In genomic region chr11:9385288-9385902, GRCh38 we compare ENCODE assay signal across 8 cellular contexts. TPM values are rescaled to one million over a fixed set of nuclear protein-coding genes. Genes with fewer than 3 reads are reported as not detected.
DNase-seq lines count a peak whose midpoint lies in the region; ATAC-seq, FAIRE-seq and TF ChIP-seq lines count a peak whose summit lies in the region.

No MANE protein-coding gene starts in this region.

- H3K4me3 ChIP-seq in BJ (ENCODE audit: low read depth, low read length) (peak overlapping the region; percentile 99), KMS-11 (IDR thresholded peaks at IDR 0.05; ENCODE audit: insufficient read depth, low read depth, low read length) (no peak overlapping the region), heart left ventricle (peak overlapping the region; percentile 74 to 96 (median 89)), psoas muscle (peak overlapping the region; percentile 96)

- WGBS in heart left ventricle, 4 donors: 7 to 8% (median 7%) methylated on average over 8 to 11 of the region's 11 CpGs
- WGBS in psoas muscle, 3 donors: 6 to 7% (median 7%) methylated on average over 11 of the region's 11 CpGs

- H3K79me2 ChIP-seq in KMS-11 (ENCODE audit: insufficient read depth, low read depth): peaks cover 60% of the 10 kb centered on the region

- H3K27ac Mint-ChIP-seq in activated CD8-positive, alpha-beta T cell treated with anti-CD3 and anti-CD28 coated beads for 36 hours: peak overlapping the region; percentile 84

- H3K4me1 ChIP-seq in KMS-11 (ENCODE audit: low read depth, poor library complexity, severe bottlenecking) (peaks cover 34% of the 10 kb centered on the region), heart left ventricle (peaks cover 0 to 45% (median 20%) of the 10 kb centered on the region in 12 donors), psoas muscle (peaks cover 29% of the 10 kb centered on the region)

- no peak for FAIRE-seq in D721Med (lab: Jason Lieb, UNC)

- intact Hi-C loops in activated CD8-positive, alpha-beta T cell treated with anti-CD3 and anti-CD28 coated beads for 36 hours (cut with micrococcal nuclease): no loop called here
- intact Hi-C loops in heart left ventricle (cut with DNase I) (loop anchor here in 6 of 10 donors (2.0 to 10.0 kb wide), 6 partner anchors 68 to 181 kb away; partner anchors contain the start of genes DENND5A (in 3 of the 6) and TMEM41B (in 2 of the 6)), psoas muscle (cut with DNase I) (loop anchor here in 1 of 2 donors (2.0 kb wide), 2 partner anchors 21 to 71 kb away; partner anchors contain the start of gene TMEM41B)

- ATAC-seq in GM19395 (IDR thresholded peaks at IDR 0.05; ENCODE audit: unreplicated experiment): peak; percentile 16
- ATAC-seq in activated CD8-positive, alpha-beta T cell treated with anti-CD3 and anti-CD28 coated beads for 36 hours: no peak
- ATAC-seq in heart left ventricle: peak in 3 of 4 donors; percentile 51 to 55 (median 52)
- peak in 3 of 4 donors; percentile 49 to 58 (median 57) for ATAC-seq in psoas muscle

- POLR2A ChIA-PET in BJ (lab: Charles Lee): interaction anchor here (0.6 to 1.6 kb wide), 4 partner anchors 12 to 1757 kb away, joined by 3 to 11 read pairs (median 4); no protein-coding TSS in a partner anchor
- POLR2A ChIA-PET in activated CD8-positive, alpha-beta T cell treated with anti-CD3 and anti-CD28 coated beads for 36 hours (lab: Charles Lee): interaction anchor here (0.6 to 3.4 kb wide), 27 partner anchors 9 to 220 kb away, joined by 3 to 22 read pairs (median 4); partner anchors contain the start of genes DENND5A, TMEM41B, WEE1 and ZNF143

- no peaks in the 10 kb centered on the region for H3K27me3 ChIP-seq in BJ (ENCODE audit: control insufficient read depth, insufficient read depth, low read length)
- H3K27me3 ChIP-seq in KMS-11 (ENCODE audit: insufficient read depth, low read depth): no peaks in the 10 kb centered on the region
- H3K27me3 ChIP-seq in heart left ventricle: no peaks in the 10 kb centered on the region
- H3K27me3 ChIP-seq in psoas muscle (ENCODE audit: insufficient read depth in 3 of 3, low read length in 2 of 3): no peaks in the 10 kb centered on the region

- CTCF ChIA-PET in BJ (lab: Yijun Ruan, JAX): interaction anchor here (0.6 to 1.5 kb wide), 8 partner anchors 10 to 385 kb away, joined by 3 to 6 read pairs (median 4); partner anchors contain the start of gene TMEM41B
- CTCF ChIA-PET in activated CD8-positive, alpha-beta T cell treated with anti-CD3 and anti-CD28 coated beads for 36 hours (lab: Charles Lee): interaction anchor here (0.7 to 2.1 kb wide), 10 partner anchors 9 to 219 kb away, joined by 3 to 8 read pairs (median 3); no protein-coding TSS in a partner anchor

- H3K4me2 ChIP-seq in KMS-11: peak overlapping the region; percentile 90

- H4K20me1 ChIP-seq in KMS-11 (ENCODE audit: insufficient read depth): peaks cover 27% of the 10 kb centered on the region

- TF ChIP-seq CTCF in BJ (IDR thresholded peaks at IDR 0.05; ENCODE audit: insufficient read depth, low read depth, low read length) (no peak), KMS-11 (conservative IDR thresholded peaks at IDR 0.05; ENCODE audit: low read depth, low read length) (no peak), heart left ventricle (IDR thresholded peaks at IDR 0.05) (no peak), psoas muscle (IDR thresholded peaks at IDR 0.05) (no peak), D721Med (IDR thresholded peaks at IDR 0.05; ENCODE audit: insufficient read depth, missing control alignments) (no peak)
- no peak for TF ChIP-seq CTCF in activated CD8-positive, alpha-beta T cell treated with anti-CD3 and anti-CD28 coated beads for 36 hours (IDR thresholded peaks at IDR 0.05)

- H2AFZ ChIP-seq in KMS-11 (ENCODE audit: low read depth): peak overlapping the region; percentile 91; the same call in 1 of the 2 replicates

- peak overlapping the region; percentile 99 for H3K9ac ChIP-seq in KMS-11

- no peak for TF ChIP-seq POLR2A in heart left ventricle (IDR thresholded peaks at IDR 0.05)

- no peak for DNase-seq in BJ (ENCODE audit: low read depth)
- no peak for DNase-seq in activated CD8-positive, alpha-beta T cell treated with anti-CD3 and anti-CD28 coated beads for 36 hours
- DNase-seq in heart left ventricle: no peak
- DNase-seq in psoas muscle: no peak
- DNase-seq in NCI-H1694 (lab: John Stamatoyannopoulos, UW): no peak
- no peak for DNase-seq in D721Med (ENCODE audit: insufficient read length, low spot score)

- H3K9me3 Mint-ChIP-seq in activated CD8-positive, alpha-beta T cell treated with anti-CD3 and anti-CD28 coated beads for 36 hours: no peaks in the 10 kb centered on the region

- H3K27ac ChIP-seq in KMS-11: peak overlapping the region; percentile 92
- H3K27ac ChIP-seq in heart left ventricle: peak overlapping the region; percentile 72 to 97 (median 95)
- peak overlapping the region; percentile 99 for H3K27ac ChIP-seq in psoas muscle

- H3K36me3 ChIP-seq in BJ (ENCODE audit: control insufficient read depth, insufficient read depth, low read length) (no peaks in the 10 kb centered on the region), KMS-11 (ENCODE audit: insufficient read depth) (no peaks in the 10 kb centered on the region), heart left ventricle (peaks cover 0 to 5% (median 0%) of the 10 kb centered on the region in 9 donors), psoas muscle (ENCODE audit: insufficient read depth in 1 of 2, low read depth in 1 of 2) (peaks cover 0 to 7% of the 10 kb centered on the region in 2 donors)

- H3K27me3 Mint-ChIP-seq in activated CD8-positive, alpha-beta T cell treated with anti-CD3 and anti-CD28 coated beads for 36 hours: no peaks in the 10 kb centered on the region

- peak overlapping the region; percentile 94 for H3K4me3 Mint-ChIP-seq in activated CD8-positive, alpha-beta T cell treated with anti-CD3 and anti-CD28 coated beads for 36 hours

- peaks cover 26% of the 10 kb centered on the region for H3K36me3 Mint-ChIP-seq in activated CD8-positive, alpha-beta T cell treated with anti-CD3 and anti-CD28 coated beads for 36 hours (ENCODE audit: low read depth)

- H3K4me1 Mint-ChIP-seq in activated CD8-positive, alpha-beta T cell treated with anti-CD3 and anti-CD28 coated beads for 36 hours (ENCODE audit: low read depth): peaks cover 21% of the 10 kb centered on the region

- H3K9me3 ChIP-seq in heart left ventricle: no peaks in the 10 kb centered on the region
- H3K9me3 ChIP-seq in psoas muscle: no peaks in the 10 kb centered on the region

RNA-seq across cellular contexts. Expression of gene IPO7, which starts 0.9 kb away (rescaled TPM):
- 35.2 and 76.9 TPM in 2 replicates for polyA plus RNA-seq in BJ (2011; rRNA removed)
- 55.4 and 65.2 TPM in 2 replicates for polyA minus RNA-seq in BJ (2011; rRNA and poly(A)+ RNA removed)
- 100 to 1,000 TPM; 181 to 186 TPM for total RNA-seq in activated CD8-positive, alpha-beta T cell treated with anti-CD3 and anti-CD28 coated beads for 36 hours
- total RNA-seq in heart left ventricle: 100 to 1,000 TPM in 8 of 9 donors, 10 to 100 TPM in 1; 71.7 to 200 (median 141) TPM
- 100 to 1,000 TPM in 1 of 2 donors, 10 to 100 TPM in 1; 25.6 to 150 TPM for polyA plus RNA-seq in heart left ventricle
- total RNA-seq in psoas muscle: 100 to 1,000 TPM; 222 to 355 (median 261) TPM
- polyA plus RNA-seq in psoas muscle: 100 to 1,000 TPM; 110 to 261 (median 247) TPM
